In genomic region chr1:15526021-15526489, GRCh38 we compare ENCODE assay signal across 8 cellular contexts. TPM values are rescaled to one million over a fixed set of nuclear protein-coding genes. Genes with fewer than 3 reads are reported as not detected.
DNase-seq lines count a peak whose midpoint lies in the region; ATAC-seq and TF ChIP-seq lines count a peak whose summit lies in the region.

No MANE protein-coding gene starts in this region.

- H3K9me3 Mint-ChIP-seq in activated CD4-positive, alpha-beta T cell treated with anti-CD3 and anti-CD28 coated beads for 36 hours (ENCODE audit: low read depth), result no peaks in the 10 kb centered on the region
- no peaks in the 10 kb centered on the region for H3K9me3 Mint-ChIP-seq in activated naive CD8-positive, alpha-beta T cell treated with anti-CD3 and anti-CD28 coated beads for 36 hours

- H3K27ac Mint-ChIP-seq in activated CD4-positive, alpha-beta T cell treated with anti-CD3 and anti-CD28 coated beads for 36 hours, result peak overlapping the region; percentile 88
- peak overlapping the region; percentile 98 for H3K27ac Mint-ChIP-seq in activated naive CD8-positive, alpha-beta T cell treated with anti-CD3 and anti-CD28 coated beads for 36 hours

- POLR2A ChIA-PET in activated CD4-positive, alpha-beta T cell treated with anti-CD3 and anti-CD28 coated beads for 36 hours (lab: Charles Lee), result interaction anchor here (1.0 kb wide), 1 partner anchor 92 kb away, joined by 3 read pairs; no protein-coding TSS in a partner anchor

- CTCF ChIA-PET in activated CD4-positive, alpha-beta T cell treated with anti-CD3 and anti-CD28 coated beads for 36 hours (lab: Charles Lee), result no interaction called here

- peak; percentile 42 for DNase-seq in activated CD4-positive, alpha-beta T cell treated with anti-CD3 and anti-CD28 coated beads for 36 hours
- no peak for DNase-seq in activated CD4-positive, alpha-beta T cell treated with anti-CD3 and anti-CD28 coated beads, Interleukin-2, amount 50 U/mL, for 1 hour
- DNase-seq in activated naive CD8-positive, alpha-beta T cell treated with anti-CD3 and anti-CD28 coated beads for 36 hours, result no peak
- DNase-seq in left lung, result peak in 1 of 2 donors; percentile 48
- no peak for DNase-seq in testis
- no peak for DNase-seq in NCI-H1694 treated with DMSO at 0.1 percent for 48 hours (lab: John Stamatoyannopoulos, UW)
- DNase-seq in GM19238 (ENCODE audit: insufficient read length, low spot score), result no peak
- no peak for DNase-seq in C1 segment of cervical spinal cord (lab: John Stamatoyannopoulos, UW)

- peak overlapping the region; percentile 89 to 91 for H3K27ac ChIP-seq in left lung
- H3K27ac ChIP-seq in testis, result peak overlapping the region; percentile 98

- H3K9me3 ChIP-seq in left lung (no peaks in the 10 kb centered on the region), testis (no peaks in the 10 kb centered on the region)

- H3K36me3 ChIP-seq in left lung, result peaks cover 0 to 8% of the 10 kb centered on the region in 2 donors
- no peaks in the 10 kb centered on the region for H3K36me3 ChIP-seq in testis (ENCODE audit: low read depth, missing control alignments)

- H3K4me1 Mint-ChIP-seq in activated CD4-positive, alpha-beta T cell treated with anti-CD3 and anti-CD28 coated beads for 36 hours, result peaks cover 54% of the 10 kb centered on the region
- peaks cover 45% of the 10 kb centered on the region for H3K4me1 Mint-ChIP-seq in activated naive CD8-positive, alpha-beta T cell treated with anti-CD3 and anti-CD28 coated beads for 36 hours

- peak overlapping the region; percentile 84 for H3K4me3 Mint-ChIP-seq in activated CD4-positive, alpha-beta T cell treated with anti-CD3 and anti-CD28 coated beads for 36 hours
- H3K4me3 Mint-ChIP-seq in activated naive CD8-positive, alpha-beta T cell treated with anti-CD3 and anti-CD28 coated beads for 36 hours, result peak overlapping the region; percentile 85

- TF ChIP-seq CTCF in left lung (IDR thresholded peaks at IDR 0.05) (no peak), testis (IDR thresholded peaks at IDR 0.05) (no peak)

- H3K4me3 ChIP-seq in left lung (peak overlapping the region in 1 of 2 donors; percentile 69), testis (peak overlapping the region; percentile 16 to 84)

- intact Hi-C loops in activated CD4-positive, alpha-beta T cell treated with anti-CD3 and anti-CD28 coated beads for 36 hours (cut with DNase I, micrococcal nuclease), result loop anchor here (1.0 to 10.0 kb wide), 11 partner anchors 51 to 1911 kb away; partner anchors contain the start of genes DDI2 (in 2 of the 2), EFHD2 (in 1 of the 2), NECAP2 (in 1 of the 2) and RCC2 (in 1 of the 2)
- intact Hi-C loops in left lung (cut with DNase I), result no loop called here
- intact Hi-C loops in testis (cut with DNase I; ENCODE audit: low total_unique reads), result no loop called here

- H3K27me3 ChIP-seq in left lung (no peaks in the 10 kb centered on the region), testis (no peaks in the 10 kb centered on the region)

- H3K27me3 Mint-ChIP-seq in activated CD4-positive, alpha-beta T cell treated with anti-CD3 and anti-CD28 coated beads for 36 hours, result no peaks in the 10 kb centered on the region
- H3K27me3 Mint-ChIP-seq in activated naive CD8-positive, alpha-beta T cell treated with anti-CD3 and anti-CD28 coated beads for 36 hours, result no peaks in the 10 kb centered on the region

- 5 to 8% methylated on average over 9 of the region's 9 CpGs for WGBS in testis, 2 donors

- H3K4me1 ChIP-seq in left lung (peaks cover 11 to 40% of the 10 kb centered on the region in 2 donors), testis (peaks cover 31% of the 10 kb centered on the region)

- ATAC-seq in activated CD4-positive, alpha-beta T cell treated with anti-CD3 and anti-CD28 coated beads for 36 hours, result no peak
- no peak for ATAC-seq in left lung

- peaks cover 5% of the 10 kb centered on the region for H3K36me3 Mint-ChIP-seq in activated CD4-positive, alpha-beta T cell treated with anti-CD3 and anti-CD28 coated beads for 36 hours (ENCODE audit: low read depth)
- H3K36me3 Mint-ChIP-seq in activated naive CD8-positive, alpha-beta T cell treated with anti-CD3 and anti-CD28 coated beads for 36 hours, result no peaks in the 10 kb centered on the region

- no peak for TF ChIP-seq POLR2A in testis (IDR thresholded peaks at IDR 0.05)

RNA-seq across cellular contexts. Expression of gene DNAJC16, which starts 0.6 kb away (rescaled TPM):
- 10 to 100 TPM; 10.9 to 14.1 TPM for total RNA-seq in activated CD4-positive, alpha-beta T cell treated with anti-CD3 and anti-CD28 coated beads for 36 hours
- 10 to 100 TPM; 12.2 to 12.8 TPM for total RNA-seq in activated naive CD8-positive, alpha-beta T cell treated with anti-CD3 and anti-CD28 coated beads for 36 hours
- total RNA-seq in left lung (10 to 100 TPM; 24.3 to 26.3 TPM), testis (10 to 100 TPM; 24.3 to 32.1 TPM)
- polyA plus RNA-seq in testis (ENCODE audit: insufficient read depth, low read depth, low replicate concordance), result 19.9 TPM

RNA-seq across cellular contexts. Expression of gene CASP9, which starts 2.0 kb away (rescaled TPM):
- total RNA-seq in activated CD4-positive, alpha-beta T cell treated with anti-CD3 and anti-CD28 coated beads for 36 hours, result 1 to 10 TPM; 7.6 to 9.6 TPM
- 1 to 10 TPM; 6.5 to 9.1 TPM for total RNA-seq in activated naive CD8-positive, alpha-beta T cell treated with anti-CD3 and anti-CD28 coated beads for 36 hours
- total RNA-seq in left lung, result 10 to 100 TPM in 1 of 2 donors, 1 to 10 TPM in 1; 9.8 to 12.0 TPM
- total RNA-seq in testis, result 10 to 100 TPM; 34.8 to 48.5 TPM
- polyA plus RNA-seq in testis (ENCODE audit: insufficient read depth, low read depth, low replicate concordance), result 33.8 TPM

RNA-seq across cellular contexts. Expression of gene CELA2B, which starts 50.2 kb away (rescaled TPM):
- total RNA-seq in activated CD4-positive, alpha-beta T cell treated with anti-CD3 and anti-CD28 coated beads for 36 hours, result not detected
- total RNA-seq in activated naive CD8-positive, alpha-beta T cell treated with anti-CD3 and anti-CD28 coated beads for 36 hours, result not detected
- total RNA-seq in left lung (under 1 TPM in 1 of 2 donors, not detected in 1; 0.63 TPM), testis (1 to 10 TPM; 3.3 to 3.7 TPM)
- 2.7 TPM for polyA plus RNA-seq in testis (ENCODE audit: insufficient read depth, low read depth, low replicate concordance)

RNA-seq across cellular contexts. Expression of gene AGMAT, which starts 58.8 kb away (rescaled TPM):
- total RNA-seq in activated CD4-positive, alpha-beta T cell treated with anti-CD3 and anti-CD28 coated beads for 36 hours, result 10 to 100 TPM; 18.1 to 24.0 TPM
- 10 to 100 TPM; 25.4 to 26.2 TPM for total RNA-seq in activated naive CD8-positive, alpha-beta T cell treated with anti-CD3 and anti-CD28 coated beads for 36 hours
- 1 to 10 TPM in 1 of 2 donors, under 1 TPM in 1; 0.35 to 1.1 TPM for total RNA-seq in left lung
- 1 to 10 TPM in 1 of 2 donors, under 1 TPM in 1; 0.99 to 1.5 TPM for total RNA-seq in testis
- polyA plus RNA-seq in testis (ENCODE audit: insufficient read depth, low read depth, low replicate concordance), result 1.8 TPM

Comparison
In these comparisons a context has a peak if more than half of its experiments do, and no peak if none do; other contexts are left out.
1. intact Hi-C loops: an anchor here in activated CD4-positive, alpha-beta T cell treated with anti-CD3 and anti-CD28 coated beads for 36 hours (1.0 to 10.0 kb wide); none called in left lung and testis.